ENCODE assay signal across 16 cellular contexts in the genomic region with DNA sequence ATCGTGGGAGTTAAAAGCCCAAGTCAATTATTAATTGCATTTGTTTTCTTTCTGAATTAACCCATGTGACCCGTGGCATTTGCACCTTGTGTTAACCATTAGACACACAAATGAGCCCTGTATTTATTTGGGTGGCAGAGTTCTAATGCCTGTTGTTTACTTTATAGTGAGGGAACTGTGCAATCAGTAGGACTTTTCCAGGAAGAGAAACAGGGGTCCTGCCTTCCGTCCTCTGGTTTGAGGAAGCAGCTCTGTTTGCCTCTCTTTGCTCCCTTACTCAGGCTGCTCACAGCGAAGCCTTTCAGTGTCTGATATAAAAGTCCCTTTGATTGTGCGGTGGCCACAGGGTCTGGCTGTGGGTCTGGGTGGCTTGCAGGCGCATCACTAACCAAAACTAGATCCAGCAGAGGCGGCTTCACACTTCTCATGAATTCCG.
DNase-seq lines count a peak whose midpoint lies in the region; ATAC-seq and TF ChIP-seq lines count a peak whose summit lies in the region.
"Had no signal": no experiment of that assay in that cellular context is flagged by ENCODE, and none has a peak within 500 bp of the region (broad histone marks: within the 10 kb centered on the region; RNA-seq: fewer than 3 reads in every experiment).

No MANE protein-coding gene starts in this region.

- no peaks in the 10 kb centered on the region for H3K4me1 ChIP-seq in GM23338 (ENCODE audit: insufficient read depth)
- peaks cover 4% of the 10 kb centered on the region for H3K4me1 ChIP-seq in mesenchymal stem cell (ENCODE audit: control insufficient read depth, insufficient read depth, low read depth, low read length)
- peaks cover 0 to 18% (median 11%) of the 10 kb centered on the region in 4 donors for H3K4me1 ChIP-seq in sigmoid colon
- H3K4me1 ChIP-seq: BLaER1 had no signal

- no peaks in the 10 kb centered on the region for H3K79me2 ChIP-seq in GM23338 (replicated peaks; ENCODE audit: insufficient read depth)

- no peaks in the 10 kb centered on the region for H3K36me3 Mint-ChIP-seq in GM23338 (ENCODE audit: low read depth)
- H3K36me3 Mint-ChIP-seq: stimulated activated memory B cell treated with anti-CD40 and anti-IgM and Interleukin-4, amounts not matched to agents 10 μg/mL and 1 μg/mL and 100 μg/mL, for 72 hours had no signal

- H3K4me3 Mint-ChIP-seq in GM23338 = no peak overlapping the region
- H3K4me3 Mint-ChIP-seq: activated CD4-positive, alpha-beta T cell treated with anti-CD3 and anti-CD28 coated beads, Interleukin-2, amount 10 ng/mL, durations not matched to agents 24 days and 14 days; activated T-helper 1 cell treated with anti-CD3 and anti-CD28 coated beads, Interleukin-12 subunit alpha, Interleukin-12 subunit beta, Interleukin-2, Interleukin-4 antibody, amounts not matched to agents 30 ng/mL and 10 ng/mL and 1 ng/mL, durations not matched to agents 14 hours and 24 hours and 36 hours; stimulated activated memory B cell treated with anti-CD40 and anti-IgM and Interleukin-4, amounts not matched to agents 10 μg/mL and 1 μg/mL and 100 μg/mL, for 72 hours; T-helper 1 cell treated with Interleukin-12 subunit alpha and Interleukin-12 subunit beta and Interleukin-4 antibody, amounts not matched to agents 30 μg/mL and 1 μg/mL, for 36 hours had no signal

- no peak overlapping the region for H3K4me2 ChIP-seq in GM23338
- H3K4me2 ChIP-seq in mesenchymal stem cell (ENCODE audit: low read length, poor library complexity, severe bottlenecking) = no peak overlapping the region
- H3K4me2 ChIP-seq: BLaER1 had no signal

- H4K91ac ChIP-seq in mesenchymal stem cell (ENCODE audit: low read length) = no peak overlapping the region

- no peak overlapping the region for H2BK120ac ChIP-seq in mesenchymal stem cell (ENCODE audit: low read depth, low read length)

- ATAC-seq in GM23338 = no peak
- ATAC-seq in HG03280 (IDR thresholded peaks at IDR 0.05; ENCODE audit: unreplicated experiment) = no peak
- ATAC-seq: stimulated activated memory B cell treated with anti-CD40 and anti-IgM and Interleukin-4, amounts not matched to agents 10 μg/mL and 1 μg/mL and 100 μg/mL, for 72 hours had no signal

- H3K9me3 ChIP-seq in mesenchymal stem cell (ENCODE audit: control insufficient read depth, low read length) (no peaks in the 10 kb centered on the region), sigmoid colon (no peaks in the 10 kb centered on the region)
- H3K9me3 ChIP-seq: BLaER1 had no signal

- no peak overlapping the region for H3K14ac ChIP-seq in mesenchymal stem cell (ENCODE audit: low read length in 2 of 2)

- H3K23ac ChIP-seq in mesenchymal stem cell (ENCODE audit: low read length in 2 of 2) = no peak overlapping the region

- 56% methylated on average over 4 of the region's 8 CpGs for WGBS in mesenchymal stem cell
- 27 to 62% methylated on average over 8 of the region's 8 CpGs for WGBS in sigmoid colon, 2 donors

- no peak for TF ChIP-seq POLR2A in sigmoid colon (IDR thresholded peaks at IDR 0.05)

- no peak overlapping the region for H4K8ac ChIP-seq in mesenchymal stem cell (ENCODE audit: low read length)

- H2BK12ac ChIP-seq in mesenchymal stem cell (ENCODE audit: low read length in 2 of 2) = no peak overlapping the region

- no peak overlapping the region for H2AK5ac ChIP-seq in mesenchymal stem cell (ENCODE audit: low read length, severe bottlenecking)

- DNase-seq in GM23338 (ENCODE audit: low spot score) = no peak
- DNase-seq in dorsolateral prefrontal cortex = peak; percentile 12 to 81 (median 71)
- no peak for DNase-seq in mesenchymal stem cell
- DNase-seq in sigmoid colon = no peak
- DNase-seq in HPDE6-E6E7 (ENCODE audit: extremely low spot score) = no peak
- DNase-seq in NCI-H526 treated with DMSO at 0.1 percent for 48 hours (lab: John Stamatoyannopoulos, UW) = no peak
- DNase-seq in NCI-H146 (lab: John Stamatoyannopoulos, UW) = no peak
- DNase-seq: activated CD4-positive, alpha-beta T cell treated with anti-CD3 and anti-CD28 coated beads, Interleukin-2, amount 10 ng/mL, durations not matched to agents 24 days and 14 days; brain microvascular endothelial cell; erythroblast; GF-D8 had no signal

- H2BK5ac ChIP-seq in mesenchymal stem cell (ENCODE audit: low read depth, low read length, poor library complexity, severe bottlenecking) = no peak overlapping the region

- no peaks in the 10 kb centered on the region for H3K36me3 ChIP-seq in GM23338 (ENCODE audit: insufficient read depth)
- H3K36me3 ChIP-seq in mesenchymal stem cell (ENCODE audit: control insufficient read depth in 1 of 2, insufficient read depth in 2 of 2, low read depth in 1 of 2, low read length in 2 of 2) = no peaks in the 10 kb centered on the region
- H3K36me3 ChIP-seq in sigmoid colon = no peaks in the 10 kb centered on the region
- H3K36me3 ChIP-seq: BLaER1, brain microvascular endothelial cell had no signal

- H3K4ac ChIP-seq in mesenchymal stem cell (ENCODE audit: low read depth in 1 of 2, low read length in 2 of 2) = no peak overlapping the region

- H4K20me1 ChIP-seq in GM23338 (replicated peaks; ENCODE audit: insufficient read depth) = no peaks in the 10 kb centered on the region
- H4K20me1 ChIP-seq: BLaER1 had no signal

- H3K27me3 ChIP-seq in GM23338 (ENCODE audit: insufficient read depth) (no peaks in the 10 kb centered on the region), dorsolateral prefrontal cortex (no peaks in the 10 kb centered on the region), mesenchymal stem cell (ENCODE audit: control insufficient read depth in 1 of 2, insufficient read depth in 1 of 2, low read length in 2 of 2) (no peaks in the 10 kb centered on the region), sigmoid colon (no peaks in the 10 kb centered on the region)
- H3K27me3 ChIP-seq: BLaER1, brain microvascular endothelial cell had no signal

- peaks cover 5% of the 10 kb centered on the region; the same call in 2 of the 3 replicates for H3K4me1 Mint-ChIP-seq in GM23338
- H3K4me1 Mint-ChIP-seq: activated CD4-positive, alpha-beta T cell treated with anti-CD3 and anti-CD28 coated beads, Interleukin-2, amount 10 ng/mL, durations not matched to agents 24 days and 14 days; stimulated activated memory B cell treated with anti-CD40 and anti-IgM and Interleukin-4, amounts not matched to agents 10 μg/mL and 1 μg/mL and 100 μg/mL, for 72 hours had no signal

- peaks cover 5% of the 10 kb centered on the region for H3K27me3 Mint-ChIP-seq in GM23338 (ENCODE audit: insufficient read depth, low read depth, poor library complexity)

- peak overlapping the region; percentile 14 for H3K9ac ChIP-seq in mesenchymal stem cell (ENCODE audit: low read length)
- H3K9ac ChIP-seq: BLaER1 had no signal

- H3K9me2 ChIP-seq in GM23338 (ENCODE audit: insufficient read depth) = no peaks in the 10 kb centered on the region

- no peak for TF ChIP-seq CTCF in GM23338 (conservative IDR thresholded peaks at IDR 0.05; ENCODE audit: low read depth in 2 of 2)
- TF ChIP-seq CTCF in dorsolateral prefrontal cortex (IDR thresholded peaks at IDR 0.05 in 54 of 56, conservative IDR thresholded peaks at IDR 0.05 in 2 of 56; ENCODE audit: low read depth in 1 of 56, partially characterized antibody in 56 of 56) = peak in 4 of 56 donors; percentile 5 to 26 (median 16)
- TF ChIP-seq CTCF in sigmoid colon (IDR thresholded peaks at IDR 0.05) = no peak

- H2BK15ac ChIP-seq in mesenchymal stem cell (ENCODE audit: low read depth, poor library complexity, severe bottlenecking) = no peak overlapping the region

- H3K79me1 ChIP-seq in mesenchymal stem cell (replicated peaks; ENCODE audit: low read length, poor library complexity, severe bottlenecking) = no peaks in the 10 kb centered on the region

- intact Hi-C loops in dorsolateral prefrontal cortex (cut with DNase I) (loop anchor here in 1 of 2 donors (5.0 kb wide), 1 partner anchor 93 kb away; no protein-coding TSS in a partner anchor), sigmoid colon (cut with DNase I) (no loop called here)

- H3K4me3 ChIP-seq in GM23338 (no peak overlapping the region), dorsolateral prefrontal cortex (peak overlapping the region in 42 of 59 donors; percentile 4 to 59 (median 32)), mesenchymal stem cell (ENCODE audit: insufficient read depth in 1 of 2, low read depth in 1 of 2, low read length in 2 of 2) (no peak overlapping the region), sigmoid colon (no peak overlapping the region)
- H3K4me3 ChIP-seq: BLaER1 had no signal

- H3K18ac ChIP-seq in mesenchymal stem cell (ENCODE audit: low read depth in 1 of 2, low read length in 2 of 2) = no peak overlapping the region

- H3F3A ChIP-seq in GM23338 (replicated peaks; ENCODE audit: low read depth) = no peaks in the 10 kb centered on the region

- H3K27ac Mint-ChIP-seq in GM23338 = no peak overlapping the region
- H3K27ac Mint-ChIP-seq: activated CD4-positive, alpha-beta T cell treated with anti-CD3 and anti-CD28 coated beads, Interleukin-2, amount 10 ng/mL, durations not matched to agents 24 days and 14 days; activated T-helper 1 cell treated with anti-CD3 and anti-CD28 coated beads, Interleukin-12 subunit alpha, Interleukin-12 subunit beta, Interleukin-2, Interleukin-4 antibody, amounts not matched to agents 30 ng/mL and 10 ng/mL and 1 ng/mL, durations not matched to agents 14 hours and 24 hours and 36 hours; stimulated activated memory B cell treated with anti-CD40 and anti-IgM and Interleukin-4, amounts not matched to agents 10 μg/mL and 1 μg/mL and 100 μg/mL, for 72 hours; T-helper 1 cell treated with Interleukin-12 subunit alpha and Interleukin-12 subunit beta and Interleukin-4 antibody, amounts not matched to agents 30 μg/mL and 1 μg/mL, for 36 hours had no signal

- H3K9me3 Mint-ChIP-seq in GM23338 = no peaks in the 10 kb centered on the region
- H3K9me3 Mint-ChIP-seq: activated CD4-positive, alpha-beta T cell treated with anti-CD3 and anti-CD28 coated beads, Interleukin-2, amount 10 ng/mL, durations not matched to agents 24 days and 14 days; activated T-helper 1 cell treated with anti-CD3 and anti-CD28 coated beads, Interleukin-12 subunit alpha, Interleukin-12 subunit beta, Interleukin-2, Interleukin-4 antibody, amounts not matched to agents 30 ng/mL and 10 ng/mL and 1 ng/mL, durations not matched to agents 14 hours and 24 hours and 36 hours; T-helper 1 cell treated with Interleukin-12 subunit alpha and Interleukin-12 subunit beta and Interleukin-4 antibody, amounts not matched to agents 30 μg/mL and 1 μg/mL, for 36 hours had no signal

- H2AFZ ChIP-seq in GM23338 (peak overlapping the region; percentile 76), mesenchymal stem cell (ENCODE audit: low read depth, low read length) (no peak overlapping the region)

- H3K27ac ChIP-seq in GM23338 (ENCODE audit: low read depth) = no peak overlapping the region
- H3K27ac ChIP-seq in dorsolateral prefrontal cortex = peak overlapping the region; percentile 72 to 99 (median 94)
- H3K27ac ChIP-seq in mesenchymal stem cell (ENCODE audit: low read length, poor library complexity, severe bottlenecking) = no peak overlapping the region
- H3K27ac ChIP-seq in sigmoid colon = peak overlapping the region in 3 of 4 donors; percentile 13 to 28 (median 28)
- H3K27ac ChIP-seq: BLaER1, brain microvascular endothelial cell had no signal

- no peak for TF ChIP-seq EP300 in sigmoid colon (IDR thresholded peaks at IDR 0.05)

TF ChIP-seq in GM23338, 12 proteins besides CTCF, POLR2A, EP300 and RAD21 (continues in another document):
- TF ChIP-seq NANOG (IDR thresholded peaks at IDR 0.05; ENCODE audit: borderline replicate concordance) = no peak

Comparison
In these comparisons a context has a peak if more than half of its experiments do, and no peak if none do; other contexts are left out.
1. DNase-seq: peak in dorsolateral prefrontal cortex (10 of 10); none in GM23338 (single experiment), mesenchymal stem cell (single experiment), sigmoid colon (single experiment), HPDE6-E6E7 (single experiment), NCI-H526 treated with DMSO at 0.1 percent for 48 hours (single experiment) and NCI-H146 (single experiment).
2. H3K27ac ChIP-seq: peak in dorsolateral prefrontal cortex (59 of 59) and sigmoid colon (3 of 4); none in GM23338 (single experiment) and mesenchymal stem cell (single experiment).
3. H3K4me3 ChIP-seq: peak in dorsolateral prefrontal cortex (42 of 59); none in GM23338 (single experiment), mesenchymal stem cell (0 of 2) and sigmoid colon (0 of 4).